In genomic region chr6:155402656-155403304, GRCh38 we compare ENCODE assay signal across 26 cellular contexts. TPM values are rescaled to one million over a fixed set of nuclear protein-coding genes. Genes with fewer than 3 reads are reported as not detected.
"Had no signal": no experiment of that assay in that cellular context is flagged by ENCODE, and none has a peak within 500 bp of the region (broad histone marks: within the 10 kb centered on the region; RNA-seq: fewer than 3 reads in every experiment).

No MANE protein-coding gene starts in this region.

- ATAC-seq: activated CD4-positive, alpha-beta T cell treated with anti-CD3 and anti-CD28 coated beads for 36 hours; activated T-helper 17 cell treated with anti-CD3 and anti-CD28 coated beads, Interleukin-2, amount 50 U/mL, for 72 hours had no signal

- H3K27me3 ChIP-seq: brain microvascular endothelial cell, cardiac muscle cell, Peyer's patch, SJSA1 had no signal

- H3K9me3 ChIP-seq: Peyer's patch, SJSA1 had no signal

- H3K36me3 ChIP-seq: brain microvascular endothelial cell, cardiac muscle cell, Peyer's patch, SJSA1 had no signal

- H3K4me3 ChIP-seq: cardiac muscle cell, Peyer's patch, SJSA1 had no signal

- H3K27ac ChIP-seq: brain microvascular endothelial cell, cardiac muscle cell, Peyer's patch, RWPE1, SJSA1, VCaP had no signal

- H3K4me1 ChIP-seq: Peyer's patch, SJSA1 had no signal

- H3K36me3 Mint-ChIP-seq: activated naive CD4-positive, alpha-beta T cell treated with anti-CD3 and anti-CD28 coated beads, Interleukin-2, amount 10 ng/mL, durations not matched to agents 7 days and 5 days; activated naive CD8-positive, alpha-beta T cell treated with anti-CD3 and anti-CD28 coated beads for 36 hours had no signal

- H3K27ac Mint-ChIP-seq: activated CD4-positive, alpha-beta memory T cell treated with anti-CD3 and anti-CD28 coated beads, Interleukin-2, amount 10 ng/mL, durations not matched to agents 7 days and 5 days; activated CD4-positive, alpha-beta T cell treated with anti-CD3 and anti-CD28 coated beads for 36 hours; activated naive CD4-positive, alpha-beta T cell treated with anti-CD3 and anti-CD28 coated beads, Interleukin-2, amount 10 ng/mL, durations not matched to agents 7 days and 5 days; activated naive CD8-positive, alpha-beta T cell treated with anti-CD3 and anti-CD28 coated beads for 36 hours; activated T-helper 17 cell treated with anti-CD3 and anti-CD28 coated beads, Interleukin-2, amount 50 U/mL, for 72 hours had no signal

- H3K4me3 Mint-ChIP-seq: activated CD4-positive, alpha-beta memory T cell treated with anti-CD3 and anti-CD28 coated beads, Interleukin-2, amount 10 ng/mL, durations not matched to agents 7 days and 5 days; activated CD4-positive, alpha-beta T cell treated with anti-CD3 and anti-CD28 coated beads for 36 hours; activated naive CD4-positive, alpha-beta T cell treated with anti-CD3 and anti-CD28 coated beads, Interleukin-2, amount 10 ng/mL, durations not matched to agents 7 days and 5 days; activated naive CD8-positive, alpha-beta T cell treated with anti-CD3 and anti-CD28 coated beads for 36 hours; activated T-helper 17 cell treated with anti-CD3 and anti-CD28 coated beads, Interleukin-2, amount 50 U/mL, for 72 hours had no signal

- DNase-seq: activated CD4-positive, alpha-beta memory T cell treated with anti-CD3 and anti-CD28 coated beads, Interleukin-2, amount 10 ng/mL, durations not matched to agents 7 days and 5 days; activated CD4-positive, alpha-beta T cell treated with anti-CD3 and anti-CD28 coated beads for 36 hours; activated CD4-positive, alpha-beta T cell treated with anti-CD3 and anti-CD28 coated beads, Interleukin-2, amount 50 U/mL, for 1 hour; activated gamma-delta T cell; activated naive CD4-positive, alpha-beta T cell treated with anti-CD3 and anti-CD28 coated beads, Interleukin-2, amount 10 ng/mL, durations not matched to agents 7 days and 5 days; activated naive CD8-positive, alpha-beta T cell treated with anti-CD3 and anti-CD28 coated beads for 36 hours; activated T-cell treated with anti-CD3 and anti-CD28 coated beads for 4 hours; activated T-cell treated with anti-CD3 and anti-CD28 coated beads, Interleukin-2, amount 50 U/mL, for 48 hours; brain microvascular endothelial cell; Karpas-422; NCI-H1417; NCI-H1930; NCI-H2107; NCI-H446; NCI-H524; Peyer's patch; Right ventricle myocardium superior; T-helper 1 cell had no signal

- H3K4me1 Mint-ChIP-seq: activated CD4-positive, alpha-beta memory T cell treated with anti-CD3 and anti-CD28 coated beads, Interleukin-2, amount 10 ng/mL, durations not matched to agents 7 days and 5 days; activated CD4-positive, alpha-beta T cell treated with anti-CD3 and anti-CD28 coated beads for 36 hours; activated naive CD4-positive, alpha-beta T cell treated with anti-CD3 and anti-CD28 coated beads, Interleukin-2, amount 10 ng/mL, durations not matched to agents 7 days and 5 days; activated T-helper 17 cell treated with anti-CD3 and anti-CD28 coated beads, Interleukin-2, amount 50 U/mL, for 72 hours had no signal

- H3K9me3 Mint-ChIP-seq: activated CD4-positive, alpha-beta memory T cell treated with anti-CD3 and anti-CD28 coated beads, Interleukin-2, amount 10 ng/mL, durations not matched to agents 7 days and 5 days; activated naive CD4-positive, alpha-beta T cell treated with anti-CD3 and anti-CD28 coated beads, Interleukin-2, amount 10 ng/mL, durations not matched to agents 7 days and 5 days; activated naive CD8-positive, alpha-beta T cell treated with anti-CD3 and anti-CD28 coated beads for 36 hours; activated T-helper 17 cell treated with anti-CD3 and anti-CD28 coated beads, Interleukin-2, amount 50 U/mL, for 72 hours had no signal

- H3K27me3 Mint-ChIP-seq: activated CD4-positive, alpha-beta memory T cell treated with anti-CD3 and anti-CD28 coated beads, Interleukin-2, amount 10 ng/mL, durations not matched to agents 7 days and 5 days; activated naive CD8-positive, alpha-beta T cell treated with anti-CD3 and anti-CD28 coated beads for 36 hours had no signal

RNA-seq across cellular contexts. Expression of gene NOX3, which starts 52.9 kb away (rescaled TPM):
- total RNA-seq: activated CD4-positive, alpha-beta memory T cell treated with anti-CD3 and anti-CD28 coated beads, Interleukin-2, amount 10 ng/mL, durations not matched to agents 7 days and 5 days; activated CD4-positive, alpha-beta T cell treated with anti-CD3 and anti-CD28 coated beads for 36 hours; activated CD8-positive, alpha-beta memory T cell treated with anti-CD3 and anti-CD28 coated beads for 36 hours; activated naive CD8-positive, alpha-beta T cell treated with anti-CD3 and anti-CD28 coated beads for 36 hours; activated T-helper 17 cell treated with anti-CD3 and anti-CD28 coated beads, Interleukin-2, amount 50 U/mL, for 72 hours; cardiac muscle cell; Peyer's patch; Right ventricle myocardium superior; SJSA1; T-helper 2 cell treated with Interferon-gamma antibody and Interleukin-4, amounts not matched to agents 100 ng/mL and 5 ng/mL, for 36 hours had no signal
- polyA plus RNA-seq: adipose tissue, cardiac muscle cell had no signal
